16 cellular contexts compared by ENCODE assay signal in the genomic region with DNA sequence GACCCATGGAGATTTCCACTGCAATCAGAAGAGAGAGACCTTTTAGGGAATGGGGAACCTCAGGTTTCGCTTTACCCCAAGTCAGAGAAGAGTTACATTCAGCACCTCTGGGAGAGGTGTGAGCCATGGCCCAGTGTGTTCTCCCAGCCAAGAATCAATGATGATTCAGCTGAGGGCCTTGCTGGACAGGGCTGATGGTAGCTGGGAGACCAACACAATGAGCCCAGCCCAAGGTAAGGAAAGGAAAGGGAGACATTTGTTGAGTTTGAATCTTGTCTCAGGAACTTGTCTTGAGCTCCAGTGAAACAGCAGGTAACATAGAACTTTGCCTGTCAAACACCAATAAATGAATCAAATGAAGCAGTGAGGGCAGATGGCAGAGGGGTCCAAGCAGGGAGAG. TPM values are rescaled to one million over a fixed set of nuclear protein-coding genes. Genes with fewer than 3 reads are reported as not detected.
DNase-seq lines count a peak whose midpoint lies in the region; ATAC-seq and TF ChIP-seq lines count a peak whose summit lies in the region.
"Had no signal": no experiment of that assay in that cellular context is flagged by ENCODE, and none has a peak within 500 bp of the region (broad histone marks: within the 10 kb centered on the region; RNA-seq: fewer than 3 reads in every experiment).

No MANE protein-coding gene starts in this region.

- H3K9me3 ChIP-seq in PC-3 (ENCODE audit: low read length) = no peaks in the 10 kb centered on the region
- H3K9me3 ChIP-seq: BE2C had no signal

- CTCF ChIA-PET in PC-3 (lab: Charles Lee) = no interaction called here

- H3K4me3 ChIP-seq in PC-3 (ENCODE audit: low read length) = no peak overlapping the region

- no peaks in the 10 kb centered on the region for H3F3A ChIP-seq in PC-3 (ENCODE audit: low read length, unreplicated experiment)

- POLR2A ChIA-PET in PC-3 (lab: Charles Lee; ENCODE audit: unreplicated experiment) = no interaction called here

- no TSS peak for BruUV-seq in PC-3 (replicated peaks; lab: Mats Ljungman, UMichigan)

- H3K79me2 ChIP-seq in PC-3 (ENCODE audit: low read length) = no peaks in the 10 kb centered on the region

- DNase-seq in AG20443 (ENCODE audit: low spot score) = peak; percentile 14
- DNase-seq in PC-3 = no peak
- DNase-seq in foreskin keratinocyte = no peak
- no peak for DNase-seq in stimulated activated CD4-positive, alpha-beta T cell treated with anti-CD3 and anti-CD28 coated beads, Interleukin-4, amount 100 ng/mL, for 1 hour
- no peak for DNase-seq in DMS53 treated with DMSO at 0.1 percent for 48 hours (lab: John Stamatoyannopoulos, UW; ENCODE audit: unreplicated experiment)
- DNase-seq: BE2C; C1 segment of cervical spinal cord; CD4-positive, CD25-positive, alpha-beta regulatory T cell; CD8-positive, alpha-beta memory T cell; COR-L47; DMS 273 treated with DMSO at 0.1 percent for 48 hours; DMS53; H9; KBM-7 had no signal

- H3K27ac ChIP-seq in PC-3 (ENCODE audit: low read length) = no peak overlapping the region
- no peak overlapping the region for H3K27ac ChIP-seq in foreskin keratinocyte

- no peak for TF ChIP-seq CTCF in PC-3 (conservative IDR thresholded peaks at IDR 0.05; ENCODE audit: low read depth, low read length)
- TF ChIP-seq CTCF in foreskin keratinocyte (conservative IDR thresholded peaks at IDR 0.05) = no peak

- no peaks in the 10 kb centered on the region for H3K36me3 ChIP-seq in PC-3 (ENCODE audit: low read depth, low read length)
- H3K36me3 ChIP-seq: BE2C had no signal

- no peaks in the 10 kb centered on the region for H3K27me3 ChIP-seq in PC-3 (ENCODE audit: low read length)
- no peaks in the 10 kb centered on the region for H3K27me3 ChIP-seq in foreskin keratinocyte
- H3K27me3 ChIP-seq: BE2C had no signal

- H3K9ac ChIP-seq in PC-3 (ENCODE audit: low read length) = no peak overlapping the region

- no peaks in the 10 kb centered on the region for H4K20me1 ChIP-seq in PC-3 (ENCODE audit: low read length)

- no peak overlapping the region for H2AFZ ChIP-seq in PC-3 (ENCODE audit: low read length)

- intact Hi-C loops in PC-3 (cut with micrococcal nuclease) = no loop called here

- ATAC-seq in PC-3 = peak; percentile 24; the same call in 1 of the 2 replicates
- ATAC-seq in SK-N-SH treated with all-trans-retinoic acid at 6 μM for 48 hours = peak; percentile 21; the same call in 1 of the 3 replicates
- peak; percentile 25 for ATAC-seq in foreskin keratinocyte
- no peak for ATAC-seq in HG03097 (IDR thresholded peaks at IDR 0.05; ENCODE audit: low FRiP score, unreplicated experiment)

- H3K4me1 ChIP-seq in PC-3 (ENCODE audit: insufficient read depth, low read length) (no peaks in the 10 kb centered on the region), foreskin keratinocyte (no peaks in the 10 kb centered on the region)
- H3K4me1 ChIP-seq: BE2C had no signal

- no peaks in the 10 kb centered on the region for H3K9me2 ChIP-seq in PC-3 (replicated peaks; ENCODE audit: low read length)

- no peak overlapping the region for H3K4me2 ChIP-seq in PC-3 (ENCODE audit: low read length)

TF ChIP-seq in SK-N-SH treated with all-trans-retinoic acid at 6 μM for 48 hours, 23 proteins besides CTCF, POLR2A, EP300 and RAD21:
- TF ChIP-seq SNAI2 (CRISPR knock-in tag; IDR thresholded peaks at IDR 0.05) = no peak
- TF ChIP-seq PPARA (CRISPR knock-in tag; IDR thresholded peaks at IDR 0.05; ENCODE audit: borderline replicate concordance) = no peak
- TF ChIP-seq, protein P1, sequence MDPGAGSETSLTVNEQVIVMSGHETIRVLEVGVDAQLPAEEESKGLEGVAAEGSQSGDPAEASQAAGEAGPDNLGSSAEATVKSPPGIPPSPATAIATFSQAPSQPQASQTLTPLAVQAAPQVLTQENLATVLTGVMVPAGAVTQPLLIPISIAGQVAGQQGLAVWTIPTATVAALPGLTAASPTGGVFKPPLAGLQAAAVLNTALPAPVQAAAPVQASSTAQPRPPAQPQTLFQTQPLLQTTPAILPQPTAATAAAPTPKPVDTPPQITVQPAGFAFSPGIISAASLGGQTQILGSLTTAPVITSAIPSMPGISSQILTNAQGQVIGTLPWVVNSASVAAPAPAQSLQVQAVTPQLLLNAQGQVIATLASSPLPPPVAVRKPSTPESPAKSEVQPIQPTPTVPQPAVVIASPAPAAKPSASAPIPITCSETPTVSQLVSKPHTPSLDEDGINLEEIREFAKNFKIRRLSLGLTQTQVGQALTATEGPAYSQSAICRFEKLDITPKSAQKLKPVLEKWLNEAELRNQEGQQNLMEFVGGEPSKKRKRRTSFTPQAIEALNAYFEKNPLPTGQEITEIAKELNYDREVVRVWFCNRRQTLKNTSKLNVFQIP (CRISPR knock-in tag; IDR thresholded peaks at IDR 0.05; ENCODE audit: borderline replicate concordance, low read depth) = no peak
- no peak for TF ChIP-seq CSDC2 (CRISPR knock-in tag; IDR thresholded peaks at IDR 0.05)
- no peak for TF ChIP-seq TCF4 (CRISPR knock-in tag; IDR thresholded peaks at IDR 0.05; ENCODE audit: borderline replicate concordance)
- no peak for TF ChIP-seq ARNTL (CRISPR knock-in tag; IDR thresholded peaks at IDR 0.05; ENCODE audit: borderline replicate concordance, low read depth)
- TF ChIP-seq ZNF8 (CRISPR knock-in tag; IDR thresholded peaks at IDR 0.05) = no peak
- no peak for TF ChIP-seq ZNF565 (CRISPR knock-in tag; conservative IDR thresholded peaks at IDR 0.05; ENCODE audit: low read depth)

RNA-seq across cellular contexts. Expression of a gene that starts 14.0 kb away (rescaled TPM):
- total RNA-seq in PC-3 (2014; rRNA removed) = 3,201 and 4,136 TPM in 2 replicates
- 4,179 and 4,396 TPM in 2 replicates for total RNA-seq in foreskin keratinocyte
- 6,662 and 7,130 TPM in 2 replicates for polyA plus RNA-seq in foreskin keratinocyte

RNA-seq across cellular contexts. Expression of a gene that starts 33.8 kb away (rescaled TPM):
- total RNA-seq in PC-3 (2014; rRNA removed) = 18.3 and 26.6 TPM in 2 replicates
- 15.1 and 17.7 TPM in 2 replicates for total RNA-seq in foreskin keratinocyte
- 17.7 and 19.1 TPM in 2 replicates for polyA plus RNA-seq in foreskin keratinocyte
